17 cellular contexts compared by ENCODE assay signal in the genomic region with DNA sequence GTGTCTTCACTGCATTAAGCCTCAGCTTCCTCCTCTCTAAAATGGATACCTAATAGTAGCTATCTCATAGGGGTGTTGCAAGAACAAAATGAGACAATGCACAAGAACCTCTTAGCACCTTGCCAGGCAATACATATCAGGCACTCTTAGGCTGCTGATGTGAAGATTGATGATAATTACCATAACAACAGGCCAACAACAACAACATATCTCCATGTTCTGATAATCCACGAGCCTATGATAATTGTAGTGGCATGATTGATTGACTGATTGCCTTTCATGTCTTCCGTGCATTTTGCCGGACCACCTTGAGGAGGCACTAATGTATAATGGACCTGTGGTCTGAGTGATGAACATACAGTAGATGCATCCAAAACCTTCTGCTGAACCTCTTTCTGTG. TPM values are rescaled to one million over a fixed set of nuclear protein-coding genes. Genes with fewer than 3 reads are reported as not detected.
DNase-seq lines count a peak whose midpoint lies in the region; ATAC-seq, FAIRE-seq and TF ChIP-seq lines count a peak whose summit lies in the region.
"Had no signal": no experiment of that assay in that cellular context is flagged by ENCODE, and none has a peak within 500 bp of the region (broad histone marks: within the 10 kb centered on the region; RNA-seq: fewer than 3 reads in every experiment).

No MANE protein-coding gene starts in this region.

- no TSS peak for BruUV-seq in K562 (replicated peaks; lab: Mats Ljungman, UMichigan)

- no peaks in the 10 kb centered on the region for H3K9me3 ChIP-seq in BE2C
- no peaks in the 10 kb centered on the region for H3K9me3 ChIP-seq in K562 (replicated peaks; ENCODE audit: control insufficient read depth, insufficient read depth, low read depth, low read length)
- H3K9me3 ChIP-seq in testis: no peaks in the 10 kb centered on the region

- no peak overlapping the region for H3K9ac ChIP-seq in K562 (ENCODE audit: insufficient read depth in 1 of 2, low read depth in 2 of 2, low read length in 2 of 2)

- CTCF ChIA-PET in HEK293T (lab: Yijun Ruan, JAX): no interaction called here
- CTCF ChIA-PET in K562 (lab: Yijun Ruan, JAX; ENCODE audit: low intra/inter-chr PET ratio): interaction anchor here (0.8 kb wide), 1 partner anchor 116 kb away, joined by 3 read pairs; no protein-coding TSS in a partner anchor

- TF ChIP-seq EP300 in K562 (IDR thresholded peaks at IDR 0.05; ENCODE audit: low read length): no peak

- no peaks in the 10 kb centered on the region for H3K9me1 ChIP-seq in K562 (ENCODE audit: control insufficient read depth, insufficient read depth, low read length)

- H3K79me2 ChIP-seq in K562 (ENCODE audit: control insufficient read depth, insufficient read depth, low read length): no peaks in the 10 kb centered on the region

- TF ChIP-seq CTCF in BE2C (IDR thresholded peaks at IDR 0.05; ENCODE audit: low read depth, low read length) (peak; percentile 25), K562 (IDR thresholded peaks at IDR 0.05 in 2 of 3, conservative IDR thresholded peaks at IDR 0.05 in 1 of 3; ENCODE audit: insufficient read depth in 2 of 3, low read depth in 1 of 3, low read length in 3 of 3) (peak in 2 of 3 experiments; percentile 18 to 48; a peak in 2 of 6 replicates), testis (IDR thresholded peaks at IDR 0.05) (no peak)

- H3K4me3 ChIP-seq in BE2C (ENCODE audit: low read depth, low read length) (no peak overlapping the region), K562 (no peak overlapping the region), testis (no peak overlapping the region)
- H3K4me3 ChIP-seq: GM12878 had no signal

- FAIRE-seq in K562 (lab: Jason Lieb, UNC): no peak
- FAIRE-seq: GM12878, GM18507, H54 had no signal

- no peak for TF ChIP-seq POLR2A in K562 (conservative IDR thresholded peaks at IDR 0.05)
- no peak for TF ChIP-seq POLR2A in erythroblast (IDR thresholded peaks at IDR 0.05; ENCODE audit: low read length)
- no peak for TF ChIP-seq POLR2A in testis (IDR thresholded peaks at IDR 0.05)

- DNase-seq in BE2C (no peak), HEK293T (ENCODE audit: extremely low spot score) (no peak), K562 (ENCODE audit: extremely low read depth in 1 of 4, low spot score in 3 of 4) (no peak), erythroblast (lab: John Stamatoyannopoulos, UW) (peak; percentile 45 to 53), KBM-7 (no peak), middle frontal gyrus (ENCODE audit: extremely low spot score, low spot score) (no peak), testis (no peak)
- DNase-seq: ACHN; C1 segment of cervical spinal cord; Calu3; CD4-positive, alpha-beta T cell; DMS 273 treated with DMSO at 0.1 percent for 48 hours had no signal

- no peak overlapping the region for H3K27ac ChIP-seq in K562 (ENCODE audit: extremely low read depth, low read depth, low read length)
- H3K27ac ChIP-seq in testis: no peak overlapping the region

- peak; percentile 17 to 44; a peak in 2 of 4 replicates for TF ChIP-seq RAD21 in K562 (CRISPR knock-in tag; conservative IDR thresholded peaks at IDR 0.05 in 1 of 2, IDR thresholded peaks at IDR 0.05 in 1 of 2)

- no peak overlapping the region for H2AFZ ChIP-seq in K562 (ENCODE audit: low read depth, low read length)

- H3K36me3 ChIP-seq in BE2C (no peaks in the 10 kb centered on the region), K562 (ENCODE audit: control insufficient read depth, insufficient read depth, low read length) (no peaks in the 10 kb centered on the region), testis (ENCODE audit: low read depth, missing control alignments) (no peaks in the 10 kb centered on the region)

- no peak for ATAC-seq in K562
- ATAC-seq: GM12878 had no signal

- no peak overlapping the region for H3K4me2 ChIP-seq in K562 (ENCODE audit: insufficient read depth, low read length)

- intact Hi-C loops in K562 (cut with micrococcal nuclease): no loop called here
- intact Hi-C loops in testis (cut with DNase I; ENCODE audit: low total_unique reads): no loop called here

- no peaks in the 10 kb centered on the region for H4K20me1 ChIP-seq in K562 (replicated peaks; ENCODE audit: control insufficient read depth, insufficient read depth, low read length)

- H3K27me3 ChIP-seq in BE2C (peaks cover 5% of the 10 kb centered on the region; the same call in 1 of the 2 replicates), K562 (ENCODE audit: control insufficient read depth in 2 of 2, insufficient read depth in 2 of 2, low read length in 2 of 2) (peaks cover 2 to 17% of the 10 kb centered on the region in 2 experiments; a peak in 4 of 5 replicates), testis (no peaks in the 10 kb centered on the region)

- POLR2A ChIA-PET in HEK293T (lab: Yijun Ruan, JAX) (no interaction called here), K562 (lab: Yijun Ruan, JAX) (interaction anchor here (0.8 kb wide), 1 partner anchor 521 kb away, joined by 4 read pairs; no protein-coding TSS in a partner anchor)

- H3K4me1 ChIP-seq in BE2C (no peaks in the 10 kb centered on the region), K562 (replicated peaks in 1 of 2; ENCODE audit: control insufficient read depth in 2 of 2, insufficient read depth in 2 of 2, low read length in 2 of 2) (no peaks in the 10 kb centered on the region), testis (no peaks in the 10 kb centered on the region)

- WGBS in K562 (ENCODE audit: insufficient coverage, low coverage, missing lambda C conversion rate): 0% methylated on average over 3 of the region's 3 CpGs
- 66 to 69% methylated on average over 3 of the region's 3 CpGs for WGBS in testis, 2 donors

- in situ Hi-C loops in K562 (cut with MboI) (no loop called here), KBM-7 (cut with MboI; ENCODE audit: low pct_unique_long_range_greater_than_20kb, low sequenced_read_pairs) (no loop called here)

TF ChIP-seq in HEK293T, 16 proteins besides CTCF, POLR2A, EP300 and RAD21:
- no peak for TF ChIP-seq ELF4 (IDR thresholded peaks at IDR 0.05)
- 0 out of 2 replicates have a peak, but pooled peaks have one; percentile 3 for TF ChIP-seq PKNOX1 (IDR thresholded peaks at IDR 0.05)
- TF ChIP-seq CTBP1 (IDR thresholded peaks at IDR 0.05; ENCODE audit: borderline replicate concordance): no peak

TF ChIP-seq in K562, 482 proteins besides CTCF, POLR2A, EP300 and RAD21 (continues in another document):
- TF ChIP-seq CHD2 (IDR thresholded peaks at IDR 0.05; ENCODE audit: low read depth, low read length): no peak
- TF ChIP-seq USF2 (CRISPR knock-in tag; IDR thresholded peaks at IDR 0.05): no peak
- no peak for TF ChIP-seq ZBTB7A (IDR thresholded peaks at IDR 0.05; ENCODE audit: borderline replicate concordance, control insufficient read depth, low read depth, low read length)
- TF ChIP-seq PBX2 (CRISPR knock-in tag; IDR thresholded peaks at IDR 0.05; ENCODE audit: low read depth): no peak
- peak; percentile 50; the same call in 1 of the 2 replicates for TF ChIP-seq PBX2 (tag; conservative IDR thresholded peaks at IDR 0.05; ENCODE audit: low read depth)
- peak; percentile 48 for TF ChIP-seq RFX1 (IDR thresholded peaks at IDR 0.05)
- TF ChIP-seq MEIS2 (IDR thresholded peaks at IDR 0.05; ENCODE audit: partially characterized antibody): peak; percentile 73

RNA-seq across cellular contexts. Expression of gene WSCD2, which starts 50.7 kb away (rescaled TPM):
- polyA plus RNA-seq in BE2C (2012; ENCODE audit: insufficient read depth, insufficient read length, low read depth): 1.7 TPM
- 0.65 and 4.6 TPM in 2 replicates for total RNA-seq in K562 (2011; cell fraction: chromatin; rRNA removed; ENCODE audit: low replicate concordance)
- total RNA-seq in K562 (2011; cell fraction: nucleolus; rRNA removed): 0.33 and 1.8 TPM in 2 replicates
- total RNA-seq in K562 (2011; cell fraction: nucleoplasm; rRNA removed): 2.8 and 3.4 TPM in 2 replicates
- total RNA-seq in K562 (2014; rRNA removed): 4.0 and 4.9 TPM in 2 replicates
- 3.0 TPM in 2 replicates for total RNA-seq in K562 (2014; rRNA removed; fragmentation: Illumina TruSeq; extraction: Trizol)
- total RNA-seq in K562 (2015; rRNA removed; fragmentation: Illumina TruSeq; extraction: Trizol): 13.9 and 14.1 TPM in 2 replicates
- 4.0 and 5.0 TPM in 2 replicates for total RNA-seq in K562 (2021)
- 0.88 and 0.91 TPM in 2 replicates for polyA plus RNA-seq in K562 (2011; rRNA removed)
- 0.15 and 0.38 TPM in 2 replicates for polyA plus RNA-seq in K562 (2011; cell fraction: cytosol; rRNA removed)
- 0.50 and 1.4 TPM in 2 replicates for polyA plus RNA-seq in K562 (2011; cell fraction: nucleus; rRNA removed)
- 9.3 and 12.5 TPM in 2 replicates for polyA plus RNA-seq in K562 (2012)
- polyA plus RNA-seq in K562 (2014; fragmentation: Illumina TruSeq; extraction: Trizol): 2.8 and 5.2 TPM in 2 replicates
- under 1 TPM; 0.72 to 0.89 TPM for polyA plus RNA-seq in K562 (2014; fragmentation: Nextera tagmentation; extraction: Ambion mirVana)
- 4.1 and 6.0 TPM in 2 replicates for polyA plus RNA-seq in K562 (2014; rRNA removed)
- 0.11 and 0.57 TPM in 2 replicates for polyA minus RNA-seq in K562 (2011; rRNA and poly(A)+ RNA removed)
- 1.2 TPM in 1 of 2 replicates, not detected in the other for polyA minus RNA-seq in K562 (2011; cell fraction: cytosol; rRNA and poly(A)+ RNA removed)
- 0.67 and 3.7 TPM in 2 replicates for polyA minus RNA-seq in K562 (2011; cell fraction: nucleus; rRNA and poly(A)+ RNA removed)
- total RNA-seq in testis: 1 to 10 TPM in 1 of 2 donors, under 1 TPM in 1; 0.50 to 1.7 TPM
- polyA plus RNA-seq in testis (ENCODE audit: insufficient read depth, low read depth, low replicate concordance): 0.94 TPM
- total RNA-seq: A172; Calu3; CD4-positive, alpha-beta T cell; GM12878; HT1080 had no signal

Comparison
In these comparisons a context has a peak if more than half of its experiments do, and no peak if none do; other contexts are left out.
1. DNase-seq: peak in erythroblast (2 of 2); none in BE2C (single experiment), HEK293T (single experiment), K562 (0 of 4), KBM-7 (single experiment), middle frontal gyrus (single experiment) and testis (single experiment).
2. CTCF ChIP-seq: peak in BE2C (single experiment) and K562 (2 of 3); none in testis (0 of 3).